Comparison of ENCODE assay signal across 1 cellular context in the genomic region with DNA sequence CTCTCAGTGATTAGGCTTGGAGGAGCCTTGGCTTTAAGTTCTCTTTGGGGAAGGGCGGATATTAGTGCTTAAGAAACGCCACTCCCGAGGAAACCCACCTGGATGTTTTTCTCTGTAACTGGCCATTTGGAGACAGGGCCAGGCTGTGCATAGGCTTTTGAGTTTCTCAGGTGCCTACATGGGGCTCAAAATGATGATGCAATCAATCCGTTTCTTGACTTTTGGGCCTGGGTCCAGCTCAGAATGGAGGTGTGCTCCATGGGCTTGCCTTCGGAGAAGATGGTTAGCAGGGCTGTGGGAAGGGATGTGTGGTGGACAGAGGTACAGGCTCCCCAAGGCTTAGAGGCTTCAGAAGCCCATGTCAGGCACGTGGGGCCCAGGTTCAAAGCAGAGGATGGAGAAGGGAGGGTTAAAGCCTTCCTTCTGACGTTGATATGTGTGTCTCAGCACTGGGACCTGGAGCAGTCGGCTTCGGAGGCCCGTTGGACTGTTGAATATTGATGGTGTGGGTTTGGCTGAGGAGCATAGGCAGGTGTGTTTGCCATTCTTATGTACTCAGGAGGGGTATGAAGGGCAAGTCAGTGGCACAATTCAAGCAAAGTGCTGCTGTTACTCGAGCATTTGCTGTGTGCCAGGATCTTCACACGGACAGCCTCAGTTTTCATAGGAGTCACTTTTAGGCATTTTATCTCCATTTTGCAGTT.
TF ChIP-seq lines count a peak whose summit lies in the region.

No MANE protein-coding gene starts in this region.

TF ChIP-seq in HepG2, 621 proteins besides CTCF, POLR2A, EP300 and RAD21 (continued from another document):
- 0 out of 2 replicates have a peak, but pooled peaks have one; percentile 22 for TF ChIP-seq ZNF670 (CRISPR knock-in tag; IDR thresholded peaks at IDR 0.05; ENCODE audit: borderline replicate concordance)
- peak; percentile 74 for TF ChIP-seq CEBPB (IDR thresholded peaks at IDR 0.05; ENCODE audit: borderline replicate concordance, low read depth, low read length)
- no peak for TF ChIP-seq ELF1 (CRISPR knock-in tag; IDR thresholded peaks at IDR 0.05)
- TF ChIP-seq, protein P1, sequence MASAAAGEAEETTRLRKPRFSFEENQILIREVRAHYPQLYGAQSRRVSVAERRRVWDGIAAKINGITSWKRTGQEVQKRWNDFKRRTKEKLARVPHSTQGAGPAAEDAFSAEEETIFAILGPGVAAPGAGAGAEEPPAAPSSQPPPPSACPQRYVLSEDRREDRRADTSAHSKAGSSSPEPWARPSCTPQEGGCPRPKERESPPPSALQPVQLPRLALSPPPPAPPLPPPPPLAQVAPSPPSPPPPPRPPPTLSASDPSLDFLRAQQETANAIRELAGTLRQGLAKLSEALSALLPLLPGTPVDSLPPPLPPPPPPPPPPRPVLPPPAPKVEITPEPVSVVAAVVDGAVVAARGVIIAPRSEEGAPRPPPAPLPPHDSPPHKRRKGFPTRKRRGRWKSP (CRISPR knock-in tag; IDR thresholded peaks at IDR 0.05): no peak
- 0 out of 2 replicates have a peak, but pooled peaks have one; percentile 4 for TF ChIP-seq KDM2A (CRISPR knock-in tag; IDR thresholded peaks at IDR 0.05; ENCODE audit: borderline replicate concordance, low read depth)
